Comparison of ENCODE assay signal across 8 cellular contexts in the genomic region with DNA sequence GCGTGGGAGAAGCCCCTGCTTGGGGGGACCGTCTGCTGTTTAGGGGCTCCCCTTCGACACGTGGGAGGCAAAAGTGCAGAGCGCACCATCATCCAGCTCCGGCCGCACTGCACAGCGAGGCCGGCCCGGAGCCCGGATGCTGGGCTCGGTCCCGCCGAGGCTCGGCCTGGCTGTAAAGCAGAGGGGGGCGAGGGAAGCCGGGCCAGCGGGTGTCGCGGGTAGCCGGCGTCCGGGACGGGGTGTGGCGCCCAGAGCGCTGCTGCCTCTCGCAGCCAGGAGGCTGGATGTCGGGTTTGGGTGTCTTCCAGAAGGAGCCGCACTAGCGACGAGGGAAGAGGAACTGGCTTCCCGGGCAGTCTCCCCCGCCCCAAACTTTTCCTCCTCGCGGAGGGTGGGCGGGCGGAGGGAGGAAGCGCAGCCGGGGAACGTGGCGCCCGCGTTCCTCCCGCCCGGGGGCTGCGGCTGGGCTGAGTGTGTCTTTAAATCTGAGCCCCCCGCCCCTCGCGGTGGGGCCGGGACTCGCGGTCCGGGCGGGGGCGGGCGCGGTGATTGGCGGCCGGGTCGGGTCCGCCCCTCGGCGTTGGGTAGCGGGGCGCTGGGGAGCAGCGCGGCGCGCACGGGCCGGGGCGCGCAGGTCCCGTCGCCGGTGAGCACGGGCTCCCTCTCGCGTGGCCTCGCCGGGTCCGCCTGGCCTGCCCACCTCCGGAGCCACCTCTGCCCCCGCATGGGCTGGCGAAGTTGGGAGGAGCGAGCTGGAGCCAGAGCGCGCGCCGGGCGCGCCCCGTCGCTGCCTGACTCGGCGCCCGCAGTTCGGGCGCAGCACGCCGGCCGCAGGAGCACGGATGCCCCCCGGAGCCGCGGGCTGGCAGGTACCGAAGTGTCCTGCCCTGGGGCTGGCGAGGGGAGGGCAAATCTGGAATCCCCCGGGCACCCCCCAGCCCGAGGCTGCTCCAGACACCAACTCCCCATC. TPM values are rescaled to one million over a fixed set of nuclear protein-coding genes. Genes with fewer than 3 reads are reported as not detected.
A peak's percentile ranks its signal among the peaks of the same experiment; 100 is the strongest.
DNase-seq lines count a peak whose midpoint lies in the region; ATAC-seq and TF ChIP-seq lines count a peak whose summit lies in the region.

A gene (plus strand): TSS at position 577 of the 970 bp plus-strand sequence. CDS start 47,185 bp downstream, outside the sequence.

- H2AFZ ChIP-seq in KMS-11 (ENCODE audit: low read depth) = peak within 1 kb of the TSS; percentile 54

- CTCF ChIA-PET in WTC11 (lab: Charles Lee) = interaction anchor here (0.6 to 5.5 kb wide), 18 partner anchors 12 to 286 kb away, joined by 3 to 59 read pairs (median 4); no protein-coding TSS in a partner anchor

- H3K36me3 ChIP-seq in KMS-11 (ENCODE audit: insufficient read depth) (no peaks in the 10 kb centered on the region), right lobe of liver (no peaks in the 10 kb centered on the region)

- H3K27me3 Mint-ChIP-seq in WTC11 (ENCODE audit: low read depth) = peaks cover 2% of the 10 kb centered on the region; the same call in 1 of the 2 replicates

- WGBS in right lobe of liver (ENCODE audit: insufficient coverage, low coverage, low lambda C conversion rate, missing lambda C conversion rate) = no CpG with 5 or more reads among the region's 110 CpGs

- TF ChIP-seq CTCF in KMS-11 (conservative IDR thresholded peaks at IDR 0.05; ENCODE audit: low read depth, low read length) = no peak
- no peak for TF ChIP-seq CTCF in WTC11 (IDR thresholded peaks at IDR 0.05)
- peak in 1 of 4 donors; percentile 12 for TF ChIP-seq CTCF in right lobe of liver (IDR thresholded peaks at IDR 0.05)

- peak within 1 kb of the TSS; percentile 29; the same call in 1 of the 2 replicates for H3K4me2 ChIP-seq in KMS-11

- ATAC-seq in WTC11 (peak; percentile 66), right lobe of liver (peak; percentile 55 to 66 (median 65)), GM19467 (IDR thresholded peaks at IDR 0.05; ENCODE audit: unreplicated experiment) (no peak), GM18858 (IDR thresholded peaks at IDR 0.05; ENCODE audit: unreplicated experiment) (no peak)

- no peaks in the 10 kb centered on the region for H4K20me1 ChIP-seq in KMS-11 (ENCODE audit: insufficient read depth)

- H3K9me3 Mint-ChIP-seq in WTC11 = no peaks in the 10 kb centered on the region

- no peaks in the 10 kb centered on the region for H3K79me2 ChIP-seq in KMS-11 (ENCODE audit: insufficient read depth, low read depth)

- H3K9me3 ChIP-seq in right lobe of liver = no peaks in the 10 kb centered on the region

- H3K4me1 ChIP-seq in KMS-11 (ENCODE audit: low read depth, poor library complexity, severe bottlenecking) = no peaks in the 10 kb centered on the region
- peaks cover 0 to 12% (median 0%) of the 10 kb centered on the region in 4 donors for H3K4me1 ChIP-seq in right lobe of liver

- H3K27ac ChIP-seq in KMS-11 (no peak within 1 kb of the TSS), cingulate gyrus (ENCODE audit: low read depth, low read length) (peak within 1 kb of the TSS; percentile 78), right lobe of liver (peak within 1 kb of the TSS in 2 of 3 donors; percentile 40 to 51)

- peak; percentile 70 for DNase-seq in GM03348 (ENCODE audit: low spot score)
- peak; percentile 82 for DNase-seq in WTC11 (ENCODE audit: low spot score)
- peak; percentile 66 to 70 (median 68) for DNase-seq in right lobe of liver
- peak in 2 of 3 experiments; percentile 22 to 50 for DNase-seq in stimulated activated CD4-positive, alpha-beta T cell treated with anti-CD3 and anti-CD28 coated beads, TNF-alpha, amount 100 ng/mL, for 24 hours (ENCODE audit: low read depth in 3 of 3)

- H3K27me3 ChIP-seq in KMS-11 (ENCODE audit: insufficient read depth, low read depth) (no peaks in the 10 kb centered on the region; the same call in 1 of the 2 replicates), right lobe of liver (no peaks in the 10 kb centered on the region)

- no peaks in the 10 kb centered on the region for H3K36me3 Mint-ChIP-seq in WTC11

- H3K4me3 ChIP-seq in KMS-11 (IDR thresholded peaks at IDR 0.05; ENCODE audit: insufficient read depth, low read depth, low read length) = no peak within 1 kb of the TSS
- peak within 1 kb of the TSS; percentile 38 to 51 (median 41) for H3K4me3 ChIP-seq in right lobe of liver

- H3K4me1 Mint-ChIP-seq in WTC11 = peaks cover 45% of the 10 kb centered on the region

- no peak within 1 kb of the TSS; the same call in 1 of the 2 replicates for H3K9ac ChIP-seq in KMS-11

- intact Hi-C loops in right lobe of liver (cut with DNase I) = no loop called here

- TF ChIP-seq POLR2A in right lobe of liver (IDR thresholded peaks at IDR 0.05) = peak; percentile 36

- peak within 1 kb of the TSS; percentile 57 for H3K27ac Mint-ChIP-seq in WTC11

- H3K4me3 Mint-ChIP-seq in WTC11 = peak within 1 kb of the TSS; percentile 78

- POLR2A ChIA-PET in WTC11 (lab: Charles Lee) = interaction anchor here (0.5 to 2.1 kb wide), 7 partner anchors 16 to 51 kb away, joined by 3 to 6 read pairs (median 3); no protein-coding TSS in a partner anchor

TF ChIP-seq in WTC11, 78 proteins besides CTCF, POLR2A, EP300 and RAD21 (continues in another document):
- TF ChIP-seq, protein P1, sequence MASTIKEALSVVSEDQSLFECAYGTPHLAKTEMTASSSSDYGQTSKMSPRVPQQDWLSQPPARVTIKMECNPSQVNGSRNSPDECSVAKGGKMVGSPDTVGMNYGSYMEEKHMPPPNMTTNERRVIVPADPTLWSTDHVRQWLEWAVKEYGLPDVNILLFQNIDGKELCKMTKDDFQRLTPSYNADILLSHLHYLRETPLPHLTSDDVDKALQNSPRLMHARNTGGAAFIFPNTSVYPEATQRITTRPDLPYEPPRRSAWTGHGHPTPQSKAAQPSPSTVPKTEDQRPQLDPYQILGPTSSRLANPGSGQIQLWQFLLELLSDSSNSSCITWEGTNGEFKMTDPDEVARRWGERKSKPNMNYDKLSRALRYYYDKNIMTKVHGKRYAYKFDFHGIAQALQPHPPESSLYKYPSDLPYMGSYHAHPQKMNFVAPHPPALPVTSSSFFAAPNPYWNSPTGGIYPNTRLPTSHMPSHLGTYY (CRISPR knock-in tag; IDR thresholded peaks at IDR 0.05) = no peak
- TF ChIP-seq HMGA2 (CRISPR knock-in tag; IDR thresholded peaks at IDR 0.05) (no peak), GTF2I (CRISPR knock-in tag; conservative IDR thresholded peaks at IDR 0.05) (no peak), MYBL2 (CRISPR knock-in tag; IDR thresholded peaks at IDR 0.05) (peak; percentile 72; the same call in 1 of the 2 replicates), GRHL2 (CRISPR knock-in tag; IDR thresholded peaks at IDR 0.05; ENCODE audit: insufficient replicate concordance, severe bottlenecking) (no peak), ZNF121 (CRISPR knock-in tag; IDR thresholded peaks at IDR 0.05) (no peak), ELF4 (CRISPR knock-in tag; IDR thresholded peaks at IDR 0.05; ENCODE audit: low read depth) (no peak), SOX15 (CRISPR knock-in tag; IDR thresholded peaks at IDR 0.05) (no peak), ZNF416 (CRISPR knock-in tag; IDR thresholded peaks at IDR 0.05) (no peak), RELA (CRISPR knock-in tag; IDR thresholded peaks at IDR 0.05; ENCODE audit: borderline replicate concordance) (peak; percentile 82; the same call in 1 of the 2 replicates), FOXJ3 (CRISPR knock-in tag; IDR thresholded peaks at IDR 0.05; ENCODE audit: borderline replicate concordance) (no peak), ZNF396 (CRISPR knock-in tag; IDR thresholded peaks at IDR 0.05; ENCODE audit: borderline replicate concordance) (no peak), SP1 (CRISPR knock-in tag; conservative IDR thresholded peaks at IDR 0.05) (peak; percentile 82; the same call in 1 of the 2 replicates), NR1H2 (CRISPR knock-in tag; IDR thresholded peaks at IDR 0.05) (no peak), RORB (CRISPR knock-in tag; IDR thresholded peaks at IDR 0.05) (no peak), FOXK1 (CRISPR knock-in tag; IDR thresholded peaks at IDR 0.05) (no peak; the same call in 1 of the 2 replicates), NR2C2 (CRISPR knock-in tag; IDR thresholded peaks at IDR 0.05) (no peak)
- TF ChIP-seq, protein P2, sequence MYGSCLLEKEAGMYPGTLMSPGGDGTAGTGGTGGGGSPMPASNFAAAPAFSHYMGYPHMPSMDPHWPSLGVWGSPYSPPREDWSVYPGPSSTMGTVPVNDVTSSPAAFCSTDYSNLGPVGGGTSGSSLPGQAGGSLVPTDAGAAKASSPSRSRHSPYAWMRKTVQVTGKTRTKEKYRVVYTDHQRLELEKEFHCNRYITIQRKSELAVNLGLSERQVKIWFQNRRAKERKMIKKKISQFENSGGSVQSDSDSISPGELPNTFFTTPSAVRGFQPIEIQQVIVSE (CRISPR knock-in tag; IDR thresholded peaks at IDR 0.05; ENCODE audit: borderline replicate concordance) = no peak
- TF ChIP-seq, protein P3, sequence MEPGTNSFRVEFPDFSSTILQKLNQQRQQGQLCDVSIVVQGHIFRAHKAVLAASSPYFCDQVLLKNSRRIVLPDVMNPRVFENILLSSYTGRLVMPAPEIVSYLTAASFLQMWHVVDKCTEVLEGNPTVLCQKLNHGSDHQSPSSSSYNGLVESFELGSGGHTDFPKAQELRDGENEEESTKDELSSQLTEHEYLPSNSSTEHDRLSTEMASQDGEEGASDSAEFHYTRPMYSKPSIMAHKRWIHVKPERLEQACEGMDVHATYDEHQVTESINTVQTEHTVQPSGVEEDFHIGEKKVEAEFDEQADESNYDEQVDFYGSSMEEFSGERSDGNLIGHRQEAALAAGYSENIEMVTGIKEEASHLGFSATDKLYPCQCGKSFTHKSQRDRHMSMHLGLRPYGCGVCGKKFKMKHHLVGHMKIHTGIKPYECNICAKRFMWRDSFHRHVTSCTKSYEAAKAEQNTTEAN (CRISPR knock-in tag; IDR thresholded peaks at IDR 0.05) = peak; percentile 84; the same call in 1 of the 2 replicates
- TF ChIP-seq, protein P4, sequence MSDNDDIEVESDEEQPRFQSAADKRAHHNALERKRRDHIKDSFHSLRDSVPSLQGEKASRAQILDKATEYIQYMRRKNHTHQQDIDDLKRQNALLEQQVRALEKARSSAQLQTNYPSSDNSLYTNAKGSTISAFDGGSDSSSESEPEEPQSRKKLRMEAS (CRISPR knock-in tag; IDR thresholded peaks at IDR 0.05) = peak; percentile 35

RNA-seq across cellular contexts. Expression of the gene that starts here (rescaled TPM):
- 36.1 to 43.6 TPM (median 38.5 TPM) in 3 replicates for total RNA-seq in WTC11 (2021)
- total RNA-seq in right lobe of liver = 1 to 10 TPM in 4 of 6 experiments, under 1 TPM in 2; 0.81 to 2.9 (median 1.3) TPM

Comparison
In these comparisons a context has a peak if more than half of its experiments do, and no peak if none do; other contexts are left out.
1. ATAC-seq: peak in WTC11 (single experiment) and right lobe of liver (4 of 4); none in GM19467 (single experiment) and GM18858 (single experiment).
2. Peak in every context shown above with its lines, with median percentiles within 50 percentile points of each other: DNase-seq.